Comparison of ENCODE assay signal across 13 cellular contexts in the genomic region with DNA sequence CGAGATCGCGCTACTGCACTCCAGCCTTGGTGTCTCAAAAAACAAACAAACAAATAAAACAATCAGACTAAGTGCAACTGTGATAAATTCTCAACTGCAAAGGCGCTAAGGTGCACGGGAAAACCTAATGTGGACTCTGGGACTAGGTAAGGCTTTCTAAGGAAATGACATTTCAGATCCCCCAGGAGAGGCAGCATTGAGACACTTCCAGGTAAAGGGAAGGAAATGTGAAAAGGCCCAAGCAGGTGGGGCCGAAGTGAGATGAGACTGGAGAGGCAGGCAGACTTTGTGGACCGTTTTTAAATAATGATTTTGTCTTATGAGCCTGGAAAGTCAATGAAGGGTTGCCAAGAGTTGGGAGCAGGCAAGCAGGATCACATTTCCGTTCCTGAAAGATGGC. TPM values are rescaled to one million over a fixed set of nuclear protein-coding genes. Genes with fewer than 3 reads are reported as not detected.
DNase-seq lines count a peak whose midpoint lies in the region; ATAC-seq and TF ChIP-seq lines count a peak whose summit lies in the region.
"Had no signal": no experiment of that assay in that cellular context is flagged by ENCODE, and none has a peak within 500 bp of the region (broad histone marks: within the 10 kb centered on the region; RNA-seq: fewer than 3 reads in every experiment).

No MANE protein-coding gene starts in this region.

- H3K27ac ChIP-seq in neural progenitor cell: no peak overlapping the region

- no peaks in the 10 kb centered on the region for H3K9me3 ChIP-seq in neural progenitor cell (ENCODE audit: low read depth)
- H3K9me3 ChIP-seq: body of pancreas, upper lobe of left lung had no signal

- H3K36me3 Mint-ChIP-seq in neural progenitor cell: no peaks in the 10 kb centered on the region

- H3K27me3 ChIP-seq in neural progenitor cell: peaks cover 28% of the 10 kb centered on the region
- H3K27me3 ChIP-seq: body of pancreas, upper lobe of left lung had no signal

- no peaks in the 10 kb centered on the region for H4K20me1 ChIP-seq in neural progenitor cell (ENCODE audit: low read depth)

- TF ChIP-seq CTCF in neural progenitor cell (IDR thresholded peaks at IDR 0.05): peak; percentile 22

- H3K36me3 ChIP-seq in neural progenitor cell: no peaks in the 10 kb centered on the region
- H3K36me3 ChIP-seq: upper lobe of left lung had no signal

- H3K4me3 Mint-ChIP-seq in neural progenitor cell: peak overlapping the region; percentile 84

- no peak for ATAC-seq in HG03342 (IDR thresholded peaks at IDR 0.05; ENCODE audit: unreplicated experiment)
- ATAC-seq: body of pancreas, left colon had no signal

- peaks cover 16% of the 10 kb centered on the region for H3K27me3 Mint-ChIP-seq in neural progenitor cell (ENCODE audit: insufficient read depth, low read depth)

- no peaks in the 10 kb centered on the region for H3K4me1 ChIP-seq in neural progenitor cell

- H3K9ac ChIP-seq in neural progenitor cell: no peak overlapping the region

- H3K4me1 Mint-ChIP-seq in neural progenitor cell: peaks cover 19% of the 10 kb centered on the region

- DNase-seq in NCI-H748 (lab: John Stamatoyannopoulos, UW; ENCODE audit: unreplicated experiment) (peak; percentile 40), NCI-H748 treated with DMSO at 0.1 percent for 48 hours (lab: John Stamatoyannopoulos, UW) (no peak), HT-29 (ENCODE audit: low spot score) (peak; percentile 33), cerebellar cortex (ENCODE audit: low spot score) (peak; percentile 38), neural progenitor cell (ENCODE audit: low spot score) (peak; percentile 20), NCI-H1436 treated with DMSO at 0.1 percent for 48 hours (lab: John Stamatoyannopoulos, UW) (no peak), HCEC 1CT (no peak)
- DNase-seq: body of pancreas, C1 segment of cervical spinal cord, left colon, retina had no signal

- H2AFZ ChIP-seq in neural progenitor cell (replicated peaks): peak overlapping the region; percentile 44

- H3K79me2 ChIP-seq in neural progenitor cell (ENCODE audit: low read depth): no peaks in the 10 kb centered on the region

- H3F3A ChIP-seq in neural progenitor cell (ENCODE audit: low read depth): peaks cover 35% of the 10 kb centered on the region

- H3K27ac Mint-ChIP-seq in neural progenitor cell: no peak overlapping the region

- H3K9me3 Mint-ChIP-seq in neural progenitor cell: no peaks in the 10 kb centered on the region

- no peak overlapping the region for H3K4me3 ChIP-seq in neural progenitor cell
- H3K4me3 ChIP-seq: body of pancreas, upper lobe of left lung had no signal

- no peak overlapping the region for H3K4me2 ChIP-seq in neural progenitor cell

RNA-seq across cellular contexts. Expression of gene APBA1, which starts 1.9 kb away (rescaled TPM):
- 0.25 and 2.7 TPM in 2 replicates for total RNA-seq in HT-29 (2014; rRNA removed; shearing (Covaris generic))
- total RNA-seq in neural progenitor cell (ENCODE audit: low replicate concordance): 2.1 and 3.4 TPM in 2 replicates

Comparison
In these comparisons a context has a peak if more than half of its experiments do, and no peak if none do; other contexts are left out.
1. DNase-seq: peak in NCI-H748 (single experiment), HT-29 (single experiment), cerebellar cortex (single experiment) and neural progenitor cell (single experiment); none in NCI-H748 treated with DMSO at 0.1 percent for 48 hours (single experiment), NCI-H1436 treated with DMSO at 0.1 percent for 48 hours (single experiment) and HCEC 1CT (single experiment).